ENCODE assay signal across 8 cellular contexts in the genomic region with DNA sequence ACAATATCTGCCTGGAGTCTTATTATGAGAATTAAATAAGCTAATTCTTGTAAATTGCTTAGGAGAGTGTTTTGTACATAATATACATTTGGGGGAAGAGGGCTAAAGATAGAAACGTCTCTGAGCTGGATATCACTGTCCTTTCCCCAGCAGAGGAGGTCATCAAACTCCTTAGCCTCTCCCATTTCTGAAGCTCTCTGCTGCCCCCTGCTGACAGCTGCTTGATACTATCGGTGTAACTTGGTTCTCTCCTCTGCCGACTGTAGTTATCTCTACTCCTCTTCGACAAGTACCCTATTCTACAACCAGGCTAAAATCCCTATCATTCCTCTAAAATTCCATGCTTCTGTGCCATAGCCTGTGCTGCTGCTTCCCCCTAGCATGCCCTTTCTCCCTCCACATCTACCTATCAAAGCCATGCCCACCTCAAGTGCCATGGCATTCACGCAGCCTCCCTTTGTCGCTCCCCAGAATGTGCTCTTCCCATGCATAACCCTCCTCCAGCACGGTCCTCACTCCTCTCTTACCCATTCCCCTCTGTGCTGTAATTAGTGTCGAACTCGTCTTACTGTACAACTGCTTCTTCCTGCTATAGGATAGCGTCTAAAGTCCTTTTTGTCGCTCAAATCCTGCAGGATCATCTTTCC.
DNase-seq lines count a peak whose midpoint lies in the region; ATAC-seq lines count a peak whose summit lies in the region.

No MANE protein-coding gene starts in this region.

- CTCF ChIA-PET in activated CD4-positive, alpha-beta memory T cell treated with anti-CD3 and anti-CD28 coated beads for 36 hours (lab: Charles Lee), result interaction anchor here (0.6 to 3.0 kb wide), 28 partner anchors 10 to 1415 kb away, joined by 3 to 34 read pairs (median 4); partner anchors contain the start of gene FBXO30

- no peak overlapping the region for H3K27ac Mint-ChIP-seq in activated CD4-positive, alpha-beta memory T cell treated with anti-CD3 and anti-CD28 coated beads for 36 hours
- no peak overlapping the region for H3K27ac Mint-ChIP-seq in effector memory CD8-positive, alpha-beta T cell

- no peak overlapping the region for H3K4me3 ChIP-seq in mesendoderm (ENCODE audit: low read length)

- H3K4me3 Mint-ChIP-seq in activated CD4-positive, alpha-beta memory T cell treated with anti-CD3 and anti-CD28 coated beads for 36 hours, result no peak overlapping the region
- no peak overlapping the region for H3K4me3 Mint-ChIP-seq in effector memory CD8-positive, alpha-beta T cell

- H3K18ac ChIP-seq in mesendoderm (ENCODE audit: low read length), result no peak overlapping the region

- no peak overlapping the region for H3K27ac ChIP-seq in mesendoderm (ENCODE audit: low read depth, low read length)

- no peaks in the 10 kb centered on the region for H3K27me3 Mint-ChIP-seq in activated CD4-positive, alpha-beta memory T cell treated with anti-CD3 and anti-CD28 coated beads for 36 hours
- H3K27me3 Mint-ChIP-seq in effector memory CD8-positive, alpha-beta T cell, result no peaks in the 10 kb centered on the region

- H4K8ac ChIP-seq in mesendoderm (ENCODE audit: low read depth, low read length), result no peak overlapping the region

- no peaks in the 10 kb centered on the region for H3K9me3 Mint-ChIP-seq in activated CD4-positive, alpha-beta memory T cell treated with anti-CD3 and anti-CD28 coated beads for 36 hours
- no peaks in the 10 kb centered on the region for H3K9me3 Mint-ChIP-seq in effector memory CD8-positive, alpha-beta T cell

- H3K4ac ChIP-seq in mesendoderm (ENCODE audit: low read depth, low read length), result no peak overlapping the region

- WGBS in mesendoderm (ENCODE audit: extremely low coverage, insufficient coverage, low lambda C conversion rate), result no CpG with 5 or more reads among the region's 11 CpGs

- H3K4me1 ChIP-seq in mesendoderm (ENCODE audit: control insufficient read depth, low read depth, low read length), result no peaks in the 10 kb centered on the region

- peaks cover 5% of the 10 kb centered on the region for H3K4me1 Mint-ChIP-seq in activated CD4-positive, alpha-beta memory T cell treated with anti-CD3 and anti-CD28 coated beads for 36 hours (ENCODE audit: low read depth)
- H3K4me1 Mint-ChIP-seq in effector memory CD8-positive, alpha-beta T cell (ENCODE audit: low read depth in 2 of 2), result peaks cover 4 to 9% of the 10 kb centered on the region in 2 donors

- POLR2A ChIA-PET in activated CD4-positive, alpha-beta memory T cell treated with anti-CD3 and anti-CD28 coated beads for 36 hours (lab: Charles Lee), result no interaction called here

- H3K36me3 Mint-ChIP-seq in activated CD4-positive, alpha-beta memory T cell treated with anti-CD3 and anti-CD28 coated beads for 36 hours, result peaks cover 3% of the 10 kb centered on the region
- peaks cover 3% of the 10 kb centered on the region for H3K36me3 Mint-ChIP-seq in effector memory CD8-positive, alpha-beta T cell (ENCODE audit: insufficient read depth)

- H3K23ac ChIP-seq in mesendoderm (ENCODE audit: low read length), result no peak overlapping the region

- H2BK15ac ChIP-seq in mesendoderm (replicated peaks; ENCODE audit: low read depth), result no peak overlapping the region

- H2AK5ac ChIP-seq in mesendoderm (ENCODE audit: low read length), result no peak overlapping the region

- H4K5ac ChIP-seq in mesendoderm (ENCODE audit: low read length), result no peak overlapping the region

- no peak overlapping the region for H2BK5ac ChIP-seq in mesendoderm (ENCODE audit: low read length)

- no peak overlapping the region for H2BK120ac ChIP-seq in mesendoderm (ENCODE audit: low read depth, low read length)

- no peaks in the 10 kb centered on the region for H3K79me1 ChIP-seq in mesendoderm (ENCODE audit: low read length)

- ATAC-seq in GM19455 (IDR thresholded peaks at IDR 0.05; ENCODE audit: unreplicated experiment) (peak; percentile 95), HG03521 (IDR thresholded peaks at IDR 0.05; ENCODE audit: unreplicated experiment) (peak; percentile 90)
- peak; percentile 73 for ATAC-seq in effector memory CD8-positive, alpha-beta T cell (replicated peaks)

- DNase-seq in COLO829 (ENCODE audit: low spot score) (peak; percentile 74), NCI-H748 treated with DMSO at 0.1 percent for 48 hours (lab: John Stamatoyannopoulos, UW) (peak; percentile 76), mesendoderm (peak; percentile 88)
- peak; percentile 84 for DNase-seq in activated CD4-positive, alpha-beta memory T cell treated with anti-CD3 and anti-CD28 coated beads for 36 hours
- peak; percentile 67 to 73 (median 71) for DNase-seq in effector memory CD8-positive, alpha-beta T cell
- peak; percentile 58 to 59 for DNase-seq in stimulated activated CD8-positive, alpha-beta memory T cell treated with anti-CD3 and anti-CD28 coated beads, Interleukin-4, amount 100 ng/mL, for 1 hour (ENCODE audit: low read depth in 2 of 2, low spot score in 1 of 2)

- H3K27me3 ChIP-seq in mesendoderm (ENCODE audit: insufficient read depth, low read length, poor library complexity), result no peaks in the 10 kb centered on the region

- no peak overlapping the region for H3K4me2 ChIP-seq in mesendoderm (ENCODE audit: low read length)

- intact Hi-C loops in activated CD4-positive, alpha-beta memory T cell treated with anti-CD3 and anti-CD28 coated beads for 36 hours (cut with micrococcal nuclease), result loop anchor here (5.0 to 10.0 kb wide), 2 partner anchors 419 to 1047 kb away; no protein-coding TSS in a partner anchor

- peak overlapping the region; percentile 65 for H3K56ac ChIP-seq in mesendoderm (ENCODE audit: low read length)

- H3K36me3 ChIP-seq in mesendoderm (ENCODE audit: control insufficient read depth, insufficient read depth, low read length), result no peaks in the 10 kb centered on the region

- H3K9ac ChIP-seq in mesendoderm (ENCODE audit: low read length), result peak overlapping the region; percentile 18

- H3K79me2 ChIP-seq in mesendoderm (ENCODE audit: control insufficient read depth, insufficient read depth, low read length), result no peaks in the 10 kb centered on the region
